ENCODE assay signal across 8 cellular contexts in genomic region chr9:96854877-96855273, GRCh38. TPM values are rescaled to one million over a fixed set of nuclear protein-coding genes. Genes with fewer than 3 reads are reported as not detected.
DNase-seq lines count a peak whose midpoint lies in the region; ATAC-seq, FAIRE-seq and TF ChIP-seq lines count a peak whose summit lies in the region.

No MANE protein-coding gene starts in this region.

- FAIRE-seq in A549 (lab: Jason Lieb, UNC) = no peak

- H3K27ac ChIP-seq in A549 (peak overlapping the region; percentile 28 to 89; a peak in 2 of 6 replicates), HL-60 (replicated peaks) (no peak overlapping the region), breast epithelium (no peak overlapping the region)

- no peak overlapping the region for H3K9ac ChIP-seq in mucosa of stomach (ENCODE audit: low read length)

- TF ChIP-seq CTCF in A549 (IDR thresholded peaks at IDR 0.05) = no peak
- TF ChIP-seq CTCF in HL-60 (IDR thresholded peaks at IDR 0.05; ENCODE audit: insufficient read depth, low read length) = no peak
- TF ChIP-seq CTCF in breast epithelium (IDR thresholded peaks at IDR 0.05) = no peak
- no peak for TF ChIP-seq CTCF in lower leg skin (IDR thresholded peaks at IDR 0.05)

- POLR2A ChIA-PET in A549 (lab: Yijun Ruan, JAX) = interaction anchor here (0.8 kb wide), 1 partner anchor 9 kb away, joined by 3 read pairs; no protein-coding TSS in a partner anchor

- no peak for ATAC-seq in A549

- WGBS in A549 (ENCODE audit: missing lambda C conversion rate) = 53% methylated on average over 10 of the region's 10 CpGs
- WGBS in lower leg skin, 2 donors = 26 to 27% methylated on average over 10 of the region's 10 CpGs

- TF ChIP-seq EP300 in A549 (IDR thresholded peaks at IDR 0.05) = no peak

- H3K4me3 ChIP-seq in A549 = peak overlapping the region; percentile 65
- H3K4me3 ChIP-seq in HL-60 (replicated peaks; ENCODE audit: insufficient read depth, low read length) = peak overlapping the region; percentile 91
- H3K4me3 ChIP-seq in breast epithelium = peak overlapping the region; percentile 67 to 90 (median 83)
- H3K4me3 ChIP-seq in mucosa of stomach (ENCODE audit: low read length) = peak overlapping the region; percentile 81
- H3K4me3 ChIP-seq in lower leg skin (ENCODE audit: low read depth, poor library complexity, severe bottlenecking) = no peak overlapping the region

- DNase-seq in A549 (ENCODE audit: low read depth in 1 of 2, low spot score in 1 of 2) (no peak), HL-60 (ENCODE audit: low read depth in 1 of 2, low spot score in 1 of 2) (no peak), breast epithelium (ENCODE audit: low spot score in 2 of 2) (no peak), NCI-H446 (lab: John Stamatoyannopoulos, UW) (no peak), NCI-H345 treated with DMSO at 0.1 percent for 48 hours (lab: John Stamatoyannopoulos, UW; ENCODE audit: unreplicated experiment) (no peak), lower leg skin (ENCODE audit: low spot score in 2 of 2) (no peak)
- no peak for DNase-seq in stimulated activated CD4-positive, alpha-beta T cell treated with anti-CD3 and anti-CD28 coated beads, Interleukin-1b, Interleukin-23, amount 100 ng/mL, for 48 hours

- TF ChIP-seq POLR2A in A549 (IDR thresholded peaks at IDR 0.05; ENCODE audit: low read length) = no peak
- no peak for TF ChIP-seq POLR2A in breast epithelium (IDR thresholded peaks at IDR 0.05)
- no peak for TF ChIP-seq POLR2A in lower leg skin (IDR thresholded peaks at IDR 0.05)

- H3K9me3 ChIP-seq in A549 (peaks cover 9% of the 10 kb centered on the region), breast epithelium (no peaks in the 10 kb centered on the region), mucosa of stomach (ENCODE audit: control insufficient read depth, low read length) (no peaks in the 10 kb centered on the region)

- peak overlapping the region; percentile 71 for H3K4me2 ChIP-seq in A549

- TF ChIP-seq RAD21 in A549 (conservative IDR thresholded peaks at IDR 0.05 in 1 of 2, IDR thresholded peaks at IDR 0.05 in 1 of 2) = no peak

- no peaks in the 10 kb centered on the region for H3K27me3 ChIP-seq in HL-60 (ENCODE audit: insufficient read depth, poor library complexity, severe bottlenecking)
- H3K27me3 ChIP-seq in breast epithelium = no peaks in the 10 kb centered on the region
- no peaks in the 10 kb centered on the region for H3K27me3 ChIP-seq in mucosa of stomach (ENCODE audit: control insufficient read depth, insufficient read depth, low read length)

- intact Hi-C loops in breast epithelium (cut with DNase I; ENCODE audit: low total_unique reads) (no loop called here), lower leg skin (cut with DNase I; ENCODE audit: low total_unique reads) (loop anchor here (10.0 kb wide), 1 partner anchor 530 kb away; no protein-coding TSS in a partner anchor)

- no peaks in the 10 kb centered on the region for H3K36me3 ChIP-seq in breast epithelium
- no peaks in the 10 kb centered on the region for H3K36me3 ChIP-seq in mucosa of stomach (ENCODE audit: control insufficient read depth, insufficient read depth, low read length)

- no peaks in the 10 kb centered on the region; the same call in 2 of the 3 replicates for H3K4me1 ChIP-seq in A549
- peaks cover 6% of the 10 kb centered on the region in 2 donors for H3K4me1 ChIP-seq in breast epithelium
- peaks cover 24% of the 10 kb centered on the region for H3K4me1 ChIP-seq in mucosa of stomach (ENCODE audit: control insufficient read depth, insufficient read depth, low read length)

- CTCF ChIA-PET in A549 (lab: Yijun Ruan, JAX) = interaction anchor here (1.1 to 10.4 kb wide), 3 partner anchors 9 to 288 kb away, joined by 3 to 91 read pairs (median 3); no protein-coding TSS in a partner anchor

TF ChIP-seq in A549, 52 proteins besides CTCF, POLR2A, EP300 and RAD21:
- TF ChIP-seq ESRRA (IDR thresholded peaks at IDR 0.05; ENCODE audit: borderline replicate concordance, low read length) (no peak), EHF (CRISPR knock-in tag; IDR thresholded peaks at IDR 0.05) (no peak), MAX (IDR thresholded peaks at IDR 0.05) (no peak), RCOR1 (IDR thresholded peaks at IDR 0.05; ENCODE audit: low read depth, low read length) (no peak), ZC3H11A (IDR thresholded peaks at IDR 0.05) (no peak), RNF2 (IDR thresholded peaks at IDR 0.05; ENCODE audit: borderline replicate concordance, low read depth) (no peak), SREBF2 (IDR thresholded peaks at IDR 0.05) (no peak), CEBPB (IDR thresholded peaks at IDR 0.05) (no peak), REST (IDR thresholded peaks at IDR 0.05) (no peak)
TF ChIP-seq in A549: peak in this region for 0.

RNA-seq across cellular contexts. Expression of gene ZNF782, which starts 0.6 kb away (rescaled TPM):
- polyA plus RNA-seq in A549 (2011; rRNA removed) (2.1 and 2.7 TPM in 2 replicates), A549 (2017; fragmentation: RNase III; extraction: RNeasy Plus Mini Kit Qiagen cat#74134 plus additional on column Dnase treatment) (1.9 to 2.2 TPM (median 2.1 TPM) in 3 replicates)
- polyA plus RNA-seq in A549 (2012; cell fraction: cytosol; rRNA removed) = 0.65 and 0.82 TPM in 2 replicates
- 0.82 and 1.3 TPM in 2 replicates for polyA plus RNA-seq in A549 (2012; cell fraction: nucleus; rRNA removed)
- polyA minus RNA-seq in A549 (2011; rRNA and poly(A)+ RNA removed) = 4.2 and 4.5 TPM in 2 replicates
- total RNA-seq in breast epithelium (10 to 100 TPM in 2 of 3 donors, 1 to 10 TPM in 1; 9.0 to 23.0 (median 18.4) TPM), lower leg skin (10 to 100 TPM in 1 of 4 donors, 1 to 10 TPM in 3; 5.0 to 13.4 (median 7.9) TPM)

Comparison
In these comparisons a context has a peak if more than half of its experiments do, and no peak if none do; other contexts are left out.
1. H3K27ac ChIP-seq: peak in A549 (2 of 2); none in HL-60 (single experiment) and breast epithelium (0 of 2).